In the genomic region with DNA sequence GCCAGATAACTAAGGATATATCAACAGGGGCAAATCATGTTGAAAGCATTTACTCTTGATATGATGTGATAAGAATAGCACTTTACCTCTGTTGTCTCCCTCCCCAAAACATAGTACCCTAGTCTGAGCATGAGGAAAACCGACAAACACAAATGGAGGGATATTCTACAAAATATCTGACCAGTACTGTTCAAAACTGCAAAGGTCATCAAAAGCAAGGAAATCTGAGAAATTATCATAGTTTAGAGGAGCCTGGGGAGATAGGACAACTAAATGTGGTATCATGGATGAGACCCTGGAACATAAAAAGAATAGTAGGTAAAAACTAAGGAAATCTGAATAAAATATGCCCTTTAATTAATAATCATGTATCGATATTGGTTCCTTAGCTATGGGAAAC, we compare ENCODE assay signal across 1 cellular context.
TF ChIP-seq lines count a peak whose summit lies in the region.

No MANE protein-coding gene starts in this region.

TF ChIP-seq in HepG2, 621 proteins besides CTCF, POLR2A, EP300 and RAD21 (continued from another document):
- no peak for TF ChIP-seq ZNF468 (CRISPR knock-in tag; IDR thresholded peaks at IDR 0.05)
